In genomic region chr5:138569759-138570158, GRCh38 we compare ENCODE assay signal across 18 cellular contexts. TPM values are rescaled to one million over a fixed set of nuclear protein-coding genes. Genes with fewer than 3 reads are reported as not detected.
DNase-seq lines count a peak whose midpoint lies in the region; ATAC-seq, FAIRE-seq and TF ChIP-seq lines count a peak whose summit lies in the region.
"Had no signal": no experiment of that assay in that cellular context is flagged by ENCODE, and none has a peak within 500 bp of the region (broad histone marks: within the 10 kb centered on the region; RNA-seq: fewer than 3 reads in every experiment).

No MANE protein-coding gene starts in this region.

- H4K20me1 ChIP-seq in HepG2 (ENCODE audit: insufficient read depth, low read length): peaks cover 23% of the 10 kb centered on the region; the same call in 1 of the 2 replicates

- 97% methylated on average over 6 of the region's 6 CpGs for WGBS in HepG2 (ENCODE audit: low lambda C conversion rate)
- WGBS in right lobe of liver (ENCODE audit: insufficient coverage, low coverage, low lambda C conversion rate, missing lambda C conversion rate): no CpG with 5 or more reads among the region's 6 CpGs

- POLR2A ChIA-PET in HepG2 (lab: Yijun Ruan, JAX): interaction anchor here (1.2 to 2.4 kb wide), 3 partner anchors 11 to 17 kb away, joined by 4 to 11 read pairs (median 8); no protein-coding TSS in a partner anchor

- peaks cover 84% of the 10 kb centered on the region for H3K79me2 ChIP-seq in HepG2 (ENCODE audit: insufficient read depth, low read length)

- H2AFZ ChIP-seq in HepG2 (ENCODE audit: low read length): no peak overlapping the region

- TF ChIP-seq POLR2A in HepG2 (IDR thresholded peaks at IDR 0.05; ENCODE audit: insufficient read depth in 1 of 2, low read depth in 2 of 2, low read length in 2 of 2) (no peak), right lobe of liver (IDR thresholded peaks at IDR 0.05) (no peak)

- H3K4me1 ChIP-seq in HepG2 (ENCODE audit: insufficient read depth, low read length) (peaks cover 83% of the 10 kb centered on the region), right lobe of liver (peaks cover 2 to 80% (median 33%) of the 10 kb centered on the region in 4 donors)
- H3K4me1 ChIP-seq: colonic mucosa had no signal

- H3K9ac ChIP-seq in HepG2 (ENCODE audit: insufficient read depth, low read depth, low read length): no peak overlapping the region

- TF ChIP-seq EP300 in HepG2 (IDR thresholded peaks at IDR 0.05; ENCODE audit: low read depth in 2 of 2, low read length in 2 of 2) (no peak), HepG2 (CRISPR knock-in tag; IDR thresholded peaks at IDR 0.05; ENCODE audit: borderline replicate concordance) (no peak)

- intact Hi-C loops in HepG2 (cut with micrococcal nuclease; ENCODE audit: unreplicated experiment): loop anchor here (10.0 kb wide), 1 partner anchor 185 kb away; the partner anchor contains the start of gene CTNNA1
- intact Hi-C loops in right lobe of liver (cut with DNase I): no loop called here

- FAIRE-seq in HepG2 (lab: Jason Lieb, UNC) (no peak), bronchial epithelial cell (lab: Jason Lieb, UNC) (no peak)
- FAIRE-seq: endothelial cell of umbilical vein had no signal

- H3K9me3 ChIP-seq in HepG2 (ENCODE audit: low read length): no peaks in the 10 kb centered on the region
- H3K9me3 ChIP-seq in right lobe of liver: no peaks in the 10 kb centered on the region
- H3K9me3 ChIP-seq: colonic mucosa, SJSA1, suprapubic skin had no signal

- TF ChIP-seq CTCF in HepG2 (CRISPR knock-in tag; IDR thresholded peaks at IDR 0.05) (no peak), right lobe of liver (IDR thresholded peaks at IDR 0.05) (no peak), bronchial epithelial cell (IDR thresholded peaks at IDR 0.05; ENCODE audit: insufficient read depth, low read length, severe bottlenecking) (no peak)

- H3K4me3 ChIP-seq in HepG2 (replicated peaks in 1 of 3; ENCODE audit: insufficient read depth in 1 of 3, low read depth in 2 of 3, low read length in 3 of 3) (peak overlapping the region in 1 of 3 experiments; percentile 18; a peak in 1 of 6 replicates), right lobe of liver (no peak overlapping the region), bronchial epithelial cell (ENCODE audit: low read depth, low read length) (no peak overlapping the region)
- H3K4me3 ChIP-seq: colonic mucosa, SJSA1, suprapubic skin had no signal

- H3K4me3 Mint-ChIP-seq in stimulated activated naive CD8-positive, alpha-beta T cell treated with anti-CD3 and anti-CD28 coated beads, Interleukin-15, amount 100 ng/mL, for 72 hours: peak overlapping the region; percentile 41 to 51
- H3K4me3 Mint-ChIP-seq: nephron had no signal

- H3K4me2 ChIP-seq in HepG2 (ENCODE audit: low read depth, low read length): peak overlapping the region; percentile 34; the same call in 1 of the 2 replicates

- H3K27ac ChIP-seq in HepG2 (ENCODE audit: extremely low read length, insufficient read depth, low read length): no peak overlapping the region
- H3K27ac ChIP-seq in right lobe of liver: no peak overlapping the region
- H3K27ac ChIP-seq: colonic mucosa, SJSA1, suprapubic skin had no signal

- CTCF ChIA-PET in HepG2 (lab: Yijun Ruan, JAX; ENCODE audit: low intra/inter-chr PET ratio, low total read pairs): no interaction called here

- peaks cover 91% of the 10 kb centered on the region for H3K4me1 Mint-ChIP-seq in stimulated activated naive CD8-positive, alpha-beta T cell treated with anti-CD3 and anti-CD28 coated beads, Interleukin-15, amount 100 ng/mL, for 72 hours

- peaks cover 38 to 85% of the 10 kb centered on the region in 2 experiments for H3K36me3 ChIP-seq in HepG2 (replicated peaks in 1 of 2; ENCODE audit: control insufficient read depth in 1 of 2, insufficient read depth in 2 of 2, low read length in 2 of 2)
- H3K36me3 ChIP-seq in right lobe of liver: peaks cover 22 to 86% (median 59%) of the 10 kb centered on the region in 4 donors
- H3K36me3 ChIP-seq in bronchial epithelial cell (ENCODE audit: control insufficient read depth, insufficient read depth, low read length): peaks cover 32% of the 10 kb centered on the region

- H3K27ac Mint-ChIP-seq in stimulated activated naive CD8-positive, alpha-beta T cell treated with anti-CD3 and anti-CD28 coated beads, Interleukin-15, amount 100 ng/mL, for 72 hours: peak overlapping the region in 1 of 2 donors; percentile 92

- no TSS peak for BruUV-seq in HepG2 (replicated peaks; lab: Mats Ljungman, UMichigan)

- no peaks in the 10 kb centered on the region; a peak in 1 of 5 replicates for H3K27me3 ChIP-seq in HepG2 (ENCODE audit: control insufficient read depth in 1 of 2, insufficient read depth in 2 of 2, low read length in 2 of 2)
- no peaks in the 10 kb centered on the region for H3K27me3 ChIP-seq in right lobe of liver
- no peaks in the 10 kb centered on the region for H3K27me3 ChIP-seq in bronchial epithelial cell (ENCODE audit: control insufficient read depth, insufficient read depth, low read length)
- H3K27me3 ChIP-seq: colonic mucosa, SJSA1, suprapubic skin had no signal

- no peak for DNase-seq in HepG2 (ENCODE audit: low spot score)
- DNase-seq in right lobe of liver: no peak
- peak; percentile 79 for DNase-seq in RKO (ENCODE audit: low spot score)
- DNase-seq in bronchial epithelial cell (ENCODE audit: low read depth): peak; percentile 45
- DNase-seq in stimulated activated naive CD8-positive, alpha-beta T cell treated with anti-CD3 and anti-CD28 coated beads, Interleukin-15, amount 100 ng/mL, for 72 hours: no peak
- DNase-seq in medulla oblongata (ENCODE audit: extremely low spot score): no peak
- DNase-seq: AML-193, colonic mucosa, DMS 273 treated with DMSO at 0.1 percent for 48 hours, NCI-H2029, NCI-H524, T1000 had no signal

- TF ChIP-seq RAD21 in HepG2 (CRISPR knock-in tag; IDR thresholded peaks at IDR 0.05): no peak

- H3K9me3 Mint-ChIP-seq in stimulated activated naive CD8-positive, alpha-beta T cell treated with anti-CD3 and anti-CD28 coated beads, Interleukin-15, amount 100 ng/mL, for 72 hours: no peaks in the 10 kb centered on the region
- H3K9me3 Mint-ChIP-seq: nephron had no signal

- ATAC-seq in HepG2 (no peak), right lobe of liver (no peak), GM18517 (IDR thresholded peaks at IDR 0.05; ENCODE audit: unreplicated experiment) (no peak), HG03045 (IDR thresholded peaks at IDR 0.05; ENCODE audit: unreplicated experiment) (no peak)
- peak; percentile 53 for ATAC-seq in stimulated activated naive CD8-positive, alpha-beta T cell treated with anti-CD3 and anti-CD28 coated beads, Interleukin-15, amount 100 ng/mL, for 72 hours

- in situ Hi-C loops in HepG2 (cut with HindIII; ENCODE audit: extremely low pct_ligation_motif_present, low pct_unique_long_range_greater_than_20kb): no loop called here

- H3K27me3 Mint-ChIP-seq in stimulated activated naive CD8-positive, alpha-beta T cell treated with anti-CD3 and anti-CD28 coated beads, Interleukin-15, amount 100 ng/mL, for 72 hours: no peaks in the 10 kb centered on the region

RNA-seq across cellular contexts. Expression of gene HSPA9, which starts 5.4 kb away (rescaled TPM):
- 478 and 735 TPM in 2 replicates for total RNA-seq in HepG2 (2016; rRNA removed; fragmentation: Illumina TruSeq; extraction: Trizol)
- total RNA-seq in HepG2 (2016; cell fraction: cytosol; rRNA removed; fragmentation: Illumina TruSeq; extraction: Trizol; ENCODE audit: low read depth): 60.7 and 67.1 TPM in 2 replicates
- total RNA-seq in HepG2 (2016; cell fraction: insoluble cytoplasmic fraction; rRNA removed; fragmentation: Illumina TruSeq; extraction: Trizol): 492 and 742 TPM in 2 replicates
- 128 and 136 TPM in 2 replicates for total RNA-seq in HepG2 (2016; cell fraction: membrane; rRNA removed; fragmentation: Illumina TruSeq; extraction: Trizol)
- total RNA-seq in HepG2 (2016; cell fraction: nucleus; rRNA removed; fragmentation: Illumina TruSeq; extraction: Trizol): 233 and 239 TPM in 2 replicates
- polyA plus RNA-seq in HepG2 (2011; rRNA removed): 165 and 187 TPM in 2 replicates
- polyA plus RNA-seq in HepG2 (2011; cell fraction: cytosol; rRNA removed): 153 and 171 TPM in 2 replicates
- polyA plus RNA-seq in HepG2 (2011; cell fraction: nucleus; rRNA removed): 105 and 119 TPM in 2 replicates
- polyA plus RNA-seq in HepG2 (2012): 281 and 405 TPM in 2 replicates
- 26.8 and 33.1 TPM in 2 replicates for polyA plus RNA-seq in HepG2 (2016; cell fraction: cytosol; fragmentation: Illumina TruSeq; extraction: Trizol; ENCODE audit: low read depth)
- polyA plus RNA-seq in HepG2 (2016; cell fraction: insoluble cytoplasmic fraction; fragmentation: Illumina TruSeq; extraction: Trizol; ENCODE audit: low read depth): 585 and 612 TPM in 2 replicates
- 74.1 and 78.6 TPM in 2 replicates for polyA plus RNA-seq in HepG2 (2016; cell fraction: membrane; fragmentation: Illumina TruSeq; extraction: Trizol; ENCODE audit: low read depth)
- polyA plus RNA-seq in HepG2 (2016; cell fraction: nucleus; fragmentation: Illumina TruSeq; extraction: Trizol; ENCODE audit: insufficient read depth, low read depth): 287 and 304 TPM in 2 replicates
- 402 and 449 TPM in 2 replicates for polyA minus RNA-seq in HepG2 (2011; rRNA and poly(A)+ RNA removed; ENCODE audit: low replicate concordance)
- polyA minus RNA-seq in HepG2 (2011; cell fraction: cytosol; rRNA and poly(A)+ RNA removed): 171 and 204 TPM in 2 replicates
- polyA minus RNA-seq in HepG2 (2011; cell fraction: nucleus; rRNA and poly(A)+ RNA removed): 196 and 222 TPM in 2 replicates
- 100 to 1,000 TPM; 198 to 459 (median 229) TPM for total RNA-seq in right lobe of liver
- total RNA-seq in bronchial epithelial cell: 820 and 1,205 TPM in 2 replicates

RNA-seq across cellular contexts. Expression of gene ETF1, which starts 26.7 kb away (rescaled TPM):
- total RNA-seq in HepG2 (2016; rRNA removed; fragmentation: Illumina TruSeq; extraction: Trizol): 184 and 270 TPM in 2 replicates
- 51.8 and 53.7 TPM in 2 replicates for total RNA-seq in HepG2 (2016; cell fraction: cytosol; rRNA removed; fragmentation: Illumina TruSeq; extraction: Trizol; ENCODE audit: low read depth)
- 190 and 264 TPM in 2 replicates for total RNA-seq in HepG2 (2016; cell fraction: insoluble cytoplasmic fraction; rRNA removed; fragmentation: Illumina TruSeq; extraction: Trizol)
- total RNA-seq in HepG2 (2016; cell fraction: membrane; rRNA removed; fragmentation: Illumina TruSeq; extraction: Trizol): 150 and 153 TPM in 2 replicates
- 90.0 and 98.4 TPM in 2 replicates for total RNA-seq in HepG2 (2016; cell fraction: nucleus; rRNA removed; fragmentation: Illumina TruSeq; extraction: Trizol)
- polyA plus RNA-seq in HepG2 (2011; rRNA removed): 45.3 and 52.1 TPM in 2 replicates
- polyA plus RNA-seq in HepG2 (2011; cell fraction: cytosol; rRNA removed): 30.2 and 38.0 TPM in 2 replicates
- polyA plus RNA-seq in HepG2 (2011; cell fraction: nucleus; rRNA removed): 22.1 and 27.0 TPM in 2 replicates
- polyA plus RNA-seq in HepG2 (2012): 73.5 and 77.9 TPM in 2 replicates
- 58.4 and 64.0 TPM in 2 replicates for polyA plus RNA-seq in HepG2 (2016; cell fraction: cytosol; fragmentation: Illumina TruSeq; extraction: Trizol; ENCODE audit: low read depth)
- 240 and 256 TPM in 2 replicates for polyA plus RNA-seq in HepG2 (2016; cell fraction: insoluble cytoplasmic fraction; fragmentation: Illumina TruSeq; extraction: Trizol; ENCODE audit: low read depth)
- 110 and 111 TPM in 2 replicates for polyA plus RNA-seq in HepG2 (2016; cell fraction: membrane; fragmentation: Illumina TruSeq; extraction: Trizol; ENCODE audit: low read depth)
- polyA plus RNA-seq in HepG2 (2016; cell fraction: nucleus; fragmentation: Illumina TruSeq; extraction: Trizol; ENCODE audit: insufficient read depth, low read depth): 129 and 137 TPM in 2 replicates
- 28.2 and 68.1 TPM in 2 replicates for polyA minus RNA-seq in HepG2 (2011; rRNA and poly(A)+ RNA removed; ENCODE audit: low replicate concordance)
- polyA minus RNA-seq in HepG2 (2011; cell fraction: cytosol; rRNA and poly(A)+ RNA removed): 50.5 and 61.1 TPM in 2 replicates
- 51.4 and 66.6 TPM in 2 replicates for polyA minus RNA-seq in HepG2 (2011; cell fraction: nucleus; rRNA and poly(A)+ RNA removed)
- 10 to 100 TPM; 29.5 to 52.1 (median 39.4) TPM for total RNA-seq in right lobe of liver
- 173 and 183 TPM in 2 replicates for total RNA-seq in bronchial epithelial cell

Comparison
In these comparisons a context has a peak if more than half of its experiments do, and no peak if none do; other contexts are left out.
1. DNase-seq: peak in RKO (single experiment) and bronchial epithelial cell (single experiment); none in HepG2 (single experiment), right lobe of liver (0 of 3), stimulated activated naive CD8-positive, alpha-beta T cell treated with anti-CD3 and anti-CD28 coated beads, Interleukin-15, amount 100 ng/mL, for 72 hours (0 of 2) and medulla oblongata (single experiment).